22 cellular contexts compared by ENCODE assay signal in genomic region chr4:58761563-58761962, GRCh38.
"Had no signal": no experiment of that assay in that cellular context is flagged by ENCODE, and none has a peak within 500 bp of the region (broad histone marks: within the 10 kb centered on the region; RNA-seq: fewer than 3 reads in every experiment).

No MANE protein-coding gene starts in this region.

- H3K27me3 ChIP-seq: esophagus muscularis mucosa, foreskin keratinocyte, right lobe of liver, tibial nerve, upper lobe of left lung had no signal

- H3K4me1 ChIP-seq: esophagus muscularis mucosa, foreskin keratinocyte, psoas muscle, tibial nerve, upper lobe of left lung had no signal

- H3K4me3 ChIP-seq: coronary artery, esophagus muscularis mucosa, lung, mucosa of descending colon, psoas muscle, right lobe of liver, thoracic aorta, tibial nerve, upper lobe of left lung had no signal

- H3K27ac ChIP-seq: coronary artery, esophagus muscularis mucosa, foreskin keratinocyte, psoas muscle, right lobe of liver, thoracic aorta, tibial nerve, upper lobe of left lung had no signal

- ATAC-seq: foreskin keratinocyte; mucosa of descending colon; naive thymus-derived CD4-positive, alpha-beta T cell; psoas muscle; right lobe of liver; stimulated activated naive B cell treated with anti-CD40 and anti-IgM and Interleukin-4, amounts not matched to agents 10 μg/mL and 1 μg/mL and 100 μg/mL, for 72 hours had no signal

- DNase-seq: dermis blood vessel endothelial cell; effector memory CD4-positive, alpha-beta T cell; foreskin keratinocyte; hypothalamus; immature natural killer cell; islet precursor cell; mucosa of descending colon; naive thymus-derived CD4-positive, alpha-beta T cell; nucleus accumbens; psoas muscle; retina; right lobe of liver; small intestine; stimulated activated CD4-positive, alpha-beta T cell treated with anti-CD3 and anti-CD28 coated beads, Interleukin-15, amount 100 ng/mL, for 24 hours; stimulated activated CD4-positive, alpha-beta T cell treated with anti-CD3 and anti-CD28 coated beads, Interleukin-2, amount 100 ng/mL, for 48 hours; stimulated activated naive B cell treated with anti-CD40 and anti-IgM and Interleukin-4, amounts not matched to agents 10 μg/mL and 1 μg/mL and 100 μg/mL, for 72 hours; upper lobe of left lung had no signal

- H3K9me3 ChIP-seq: esophagus muscularis mucosa, mucosa of descending colon, psoas muscle, right lobe of liver, thoracic aorta, tibial nerve, upper lobe of left lung had no signal

- H3K36me3 ChIP-seq: esophagus muscularis mucosa, right lobe of liver, thoracic aorta, tibial nerve, upper lobe of left lung had no signal
